Comparison of ENCODE assay signal across 31 cellular contexts in the genomic region with DNA sequence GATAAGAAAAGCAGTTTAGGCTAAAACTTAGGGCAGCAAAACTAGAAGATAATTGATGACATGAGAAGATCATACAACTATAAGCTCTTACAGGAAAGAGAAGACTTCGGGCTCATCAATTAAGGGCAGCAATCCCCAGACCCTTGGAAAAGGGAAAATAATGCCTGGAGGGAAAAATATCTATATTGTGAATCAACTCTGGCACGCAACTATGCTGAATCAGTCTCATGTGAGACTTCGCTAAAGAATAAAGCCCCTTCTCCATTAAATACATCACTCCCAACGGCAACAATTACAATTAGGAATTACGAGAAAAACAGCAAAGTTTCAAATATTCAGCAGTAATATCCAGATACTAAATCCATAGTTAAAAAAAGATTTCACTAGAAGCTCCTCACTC.
"Had no signal": no experiment of that assay in that cellular context is flagged by ENCODE, and none has a peak within 500 bp of the region (broad histone marks: within the 10 kb centered on the region; RNA-seq: fewer than 3 reads in every experiment).

No MANE protein-coding gene starts in this region.

- H3K9ac ChIP-seq: KMS-11 had no signal

- H3K9me3 Mint-ChIP-seq: activated naive CD8-positive, alpha-beta T cell treated with anti-CD3 and anti-CD28 coated beads, Interleukin-2, amount 10 ng/mL, durations not matched to agents 7 days and 5 days had no signal

- H3K27me3 Mint-ChIP-seq: activated CD4-positive, alpha-beta T cell treated with anti-CD3 and anti-CD28 coated beads for 36 hours; activated CD4-positive, alpha-beta T cell treated with anti-CD3 and anti-CD28 coated beads, Interleukin-2, amount 10 ng/mL, durations not matched to agents 7 days and 5 days; activated naive CD4-positive, alpha-beta T cell treated with anti-CD3 and anti-CD28 coated beads, Interleukin-2, amount 50 U/mL, for 24 hours; activated naive CD8-positive, alpha-beta T cell treated with anti-CD3 and anti-CD28 coated beads, Interleukin-2, amount 10 ng/mL, durations not matched to agents 7 days and 5 days; activated T-cell treated with anti-CD3 and anti-CD28 coated beads, Interleukin-2, amount 50 U/mL, for 24 hours had no signal

- DNase-seq: activated CD4-positive, alpha-beta T cell treated with anti-CD3 and anti-CD28 coated beads for 36 hours; activated CD4-positive, alpha-beta T cell treated with anti-CD3 and anti-CD28 coated beads, Interleukin-2, amount 10 ng/mL, durations not matched to agents 7 days and 5 days; activated CD4-positive, alpha-beta T cell treated with anti-CD3 and anti-CD28 coated beads, Interleukin-2, amount 50 U/mL, for 48 hours; activated CD8-positive, alpha-beta T cell treated with anti-CD3 and anti-CD28 coated beads, Interleukin-2, amount 10 ng/mL, durations not matched to agents 7 days and 5 days; activated gamma-delta T cell; activated naive CD4-positive, alpha-beta T cell treated with Interleukin-2 at 50 U/mL for 16 hours; activated naive CD8-positive, alpha-beta T cell treated with anti-CD3 and anti-CD28 coated beads, Interleukin-2, amount 10 ng/mL, durations not matched to agents 7 days and 5 days; activated T-cell treated with anti-CD3 and anti-CD28 coated beads, Interleukin-2, amount 50 U/mL, for 24 hours; adrenal gland; body of pancreas; MM.1S; MV-4-11; NCI-H1092; NCI-H1436 treated with DMSO at 0.1 percent for 48 hours; NCI-H2029 treated with DMSO at 0.1 percent for 48 hours; NCI-H2107; NCI-H2171; NCI-H510A; NCI-H526; NCI-H748 treated with DMSO at 0.1 percent for 48 hours; NK-92 treated with Interleukin-12 subunit alpha and Interleukin-12 subunit beta, amount 100 ng/mL, for 24 hours; PC-9; SIG-M5; T1000 had no signal

- H3K4me1 Mint-ChIP-seq: activated CD4-positive, alpha-beta T cell treated with anti-CD3 and anti-CD28 coated beads for 36 hours; activated CD4-positive, alpha-beta T cell treated with anti-CD3 and anti-CD28 coated beads, Interleukin-2, amount 10 ng/mL, durations not matched to agents 7 days and 5 days; activated naive CD4-positive, alpha-beta T cell treated with anti-CD3 and anti-CD28 coated beads, Interleukin-2, amount 50 U/mL, for 24 hours; activated naive CD8-positive, alpha-beta T cell treated with anti-CD3 and anti-CD28 coated beads, Interleukin-2, amount 10 ng/mL, durations not matched to agents 7 days and 5 days had no signal

- H3K27ac Mint-ChIP-seq: activated CD4-positive, alpha-beta T cell treated with anti-CD3 and anti-CD28 coated beads for 36 hours; activated CD4-positive, alpha-beta T cell treated with anti-CD3 and anti-CD28 coated beads, Interleukin-2, amount 10 ng/mL, durations not matched to agents 7 days and 5 days; activated CD8-positive, alpha-beta T cell treated with anti-CD3 and anti-CD28 coated beads, Interleukin-2, amount 10 ng/mL, durations not matched to agents 7 days and 5 days; activated naive CD4-positive, alpha-beta T cell treated with anti-CD3 and anti-CD28 coated beads, Interleukin-2, amount 50 U/mL, for 24 hours; activated naive CD8-positive, alpha-beta T cell treated with anti-CD3 and anti-CD28 coated beads, Interleukin-2, amount 10 ng/mL, durations not matched to agents 7 days and 5 days; activated T-cell treated with anti-CD3 and anti-CD28 coated beads, Interleukin-2, amount 50 U/mL, for 24 hours; activated T-helper 2 cell treated with anti-CD3 and anti-CD28 coated beads, Interferon-gamma antibody, Interleukin-2, Interleukin-4, amounts not matched to agents 10 μg/mL and 5 μg/mL and 100 μg/mL, durations not matched to agents 14 hours and 24 hours and 36 hours had no signal

- H3K4me3 Mint-ChIP-seq: activated CD4-positive, alpha-beta T cell treated with anti-CD3 and anti-CD28 coated beads for 36 hours; activated CD4-positive, alpha-beta T cell treated with anti-CD3 and anti-CD28 coated beads, Interleukin-2, amount 10 ng/mL, durations not matched to agents 7 days and 5 days; activated CD8-positive, alpha-beta T cell treated with anti-CD3 and anti-CD28 coated beads, Interleukin-2, amount 10 ng/mL, durations not matched to agents 7 days and 5 days; activated naive CD4-positive, alpha-beta T cell treated with anti-CD3 and anti-CD28 coated beads, Interleukin-2, amount 50 U/mL, for 24 hours; activated naive CD8-positive, alpha-beta T cell treated with anti-CD3 and anti-CD28 coated beads, Interleukin-2, amount 10 ng/mL, durations not matched to agents 7 days and 5 days; activated T-cell treated with anti-CD3 and anti-CD28 coated beads, Interleukin-2, amount 50 U/mL, for 24 hours had no signal

- ATAC-seq: activated CD4-positive, alpha-beta T cell treated with anti-CD3 and anti-CD28 coated beads for 36 hours; activated CD4-positive, CD25-positive, alpha-beta regulatory T cell treated with anti-CD3 and anti-CD28 coated beads, Interleukin-2, amount 50 U/mL, for 24 hours; activated CD8-positive, alpha-beta T cell treated with anti-CD3 and anti-CD28 coated beads, Interleukin-2, amount 10 ng/mL, durations not matched to agents 7 days and 5 days; body of pancreas; Right ventricle myocardium inferior had no signal

- H3K36me3 Mint-ChIP-seq: activated naive CD4-positive, alpha-beta T cell treated with anti-CD3 and anti-CD28 coated beads, Interleukin-2, amount 50 U/mL, for 24 hours; activated naive CD8-positive, alpha-beta T cell treated with anti-CD3 and anti-CD28 coated beads, Interleukin-2, amount 10 ng/mL, durations not matched to agents 7 days and 5 days had no signal

- H3K4me2 ChIP-seq: KMS-11, PC-9 had no signal

- H2AFZ ChIP-seq: PC-9 had no signal

- H3K36me3 ChIP-seq: adrenal gland, breast epithelium had no signal

- H3K27ac ChIP-seq: adrenal gland, body of pancreas, breast epithelium, KMS-11, PC-9, RWPE1 had no signal

- H3K9me3 ChIP-seq: adrenal gland, body of pancreas, breast epithelium had no signal

- H3K4me3 ChIP-seq: adrenal gland, body of pancreas, breast epithelium, PC-9 had no signal

- H3K4me1 ChIP-seq: adrenal gland, body of pancreas, breast epithelium had no signal

- H3K27me3 ChIP-seq: adrenal gland, body of pancreas, breast epithelium had no signal
